ENCODE assay signal across 13 cellular contexts in the genomic region with DNA sequence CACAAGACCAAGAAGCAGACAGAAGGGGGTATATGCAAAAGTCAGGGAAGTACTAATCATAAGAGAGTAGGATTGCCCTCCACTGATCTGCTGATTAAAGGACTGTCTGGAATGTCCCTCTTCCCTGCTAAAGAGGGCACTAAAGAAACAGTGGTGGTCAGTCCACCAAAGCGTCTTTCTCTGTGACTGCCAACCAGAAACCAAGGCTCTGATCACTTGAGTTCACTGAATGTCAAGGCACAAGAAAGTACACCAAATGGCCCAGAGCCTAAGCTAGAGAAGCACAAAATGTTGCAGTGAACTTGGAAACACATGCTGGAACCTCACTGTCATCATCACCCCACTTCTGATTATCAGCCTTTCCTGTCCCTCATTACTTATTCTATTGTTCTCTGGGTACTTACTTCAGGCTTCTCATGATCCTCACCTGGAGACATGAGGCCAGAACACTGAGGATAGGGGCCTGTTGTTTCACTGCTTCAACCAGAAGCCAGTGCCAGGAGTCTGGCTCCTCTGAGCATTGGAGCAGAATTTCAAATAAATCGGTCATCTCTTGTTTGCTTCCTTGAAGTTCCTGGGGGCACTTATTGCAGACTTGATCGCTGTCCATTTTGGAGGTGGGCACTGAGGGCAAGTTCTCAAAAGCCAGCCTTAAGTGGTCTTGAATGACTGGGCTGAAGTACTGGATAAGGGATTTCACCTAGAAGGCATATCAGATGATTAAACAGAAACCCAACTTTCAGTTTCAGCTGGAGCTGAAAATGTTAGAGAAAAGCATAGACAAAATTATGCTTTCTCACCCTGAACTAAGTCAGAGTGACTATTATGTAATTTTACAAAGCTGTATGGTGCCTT. TPM values are rescaled to one million over a fixed set of nuclear protein-coding genes. Genes with fewer than 3 reads are reported as not detected.
DNase-seq lines count a peak whose midpoint lies in the region; ATAC-seq, FAIRE-seq and TF ChIP-seq lines count a peak whose summit lies in the region.
"Had no signal": no experiment of that assay in that cellular context is flagged by ENCODE, and none has a peak within 500 bp of the region (broad histone marks: within the 10 kb centered on the region; RNA-seq: fewer than 3 reads in every experiment).

No MANE protein-coding gene starts in this region.

- TF ChIP-seq POLR2A in K562 (conservative IDR thresholded peaks at IDR 0.05) = no peak

- intact Hi-C loops in K562 (cut with micrococcal nuclease) (no loop called here), Right ventricle myocardium superior (cut with DNase I) (loop anchor here (10.0 kb wide), 1 partner anchor 139 kb away; a partner anchor contains a TSS)

- H3K9me3 ChIP-seq in K562 (replicated peaks; ENCODE audit: control insufficient read depth, insufficient read depth, low read depth, low read length) = no peaks in the 10 kb centered on the region
- H3K9me3 ChIP-seq: SJSA1 had no signal

- H3K4me2 ChIP-seq in K562 (ENCODE audit: insufficient read depth, low read length) = no peak overlapping the region

- H3K36me3 ChIP-seq in K562 (ENCODE audit: control insufficient read depth, insufficient read depth, low read length) (peaks cover 78% of the 10 kb centered on the region; the same call in 2 of the 3 replicates), H7 (replicated peaks; ENCODE audit: control insufficient read depth, insufficient read depth, low read length) (peaks cover 13% of the 10 kb centered on the region)

- no peaks in the 10 kb centered on the region for H3K9me1 ChIP-seq in K562 (ENCODE audit: control insufficient read depth, insufficient read depth, low read length)

- H4K20me1 ChIP-seq in K562 (replicated peaks; ENCODE audit: control insufficient read depth, insufficient read depth, low read length) = peaks cover 3% of the 10 kb centered on the region; the same call in 1 of the 2 replicates

- BruUV-seq in K562 (replicated peaks; lab: Mats Ljungman, UMichigan) = no TSS peak

- TF ChIP-seq EP300 in K562 (IDR thresholded peaks at IDR 0.05; ENCODE audit: low read length) = no peak

- no peak overlapping the region; the same call in 2 of the 3 replicates for H3K27ac ChIP-seq in K562 (ENCODE audit: extremely low read depth, low read depth, low read length)
- H3K27ac ChIP-seq: SJSA1, WERI-Rb-1 had no signal

- H3K27ac Mint-ChIP-seq in IgD-negative memory B cell = peak overlapping the region; percentile 59 to 94 (median 72)
- no peak overlapping the region for H3K27ac Mint-ChIP-seq in stimulated activated naive CD8-positive, alpha-beta T cell treated with anti-CD3 and anti-CD28 coated beads, Interleukin-15, amount 100 ng/mL, for 72 hours

- FAIRE-seq in K562 (lab: Jason Lieb, UNC) = peak; percentile 23

- H3K4me1 Mint-ChIP-seq in activated T-cell treated with anti-CD3 and anti-CD28 coated beads, Interleukin-2, amount 50 U/mL, for 4 hours (ENCODE audit: low read depth) = peaks cover 33% of the 10 kb centered on the region
- H3K4me1 Mint-ChIP-seq in IgD-negative memory B cell = peaks cover 8 to 10% (median 10%) of the 10 kb centered on the region in 3 donors
- peaks cover 37% of the 10 kb centered on the region for H3K4me1 Mint-ChIP-seq in stimulated activated naive CD8-positive, alpha-beta T cell treated with anti-CD3 and anti-CD28 coated beads, Interleukin-15, amount 100 ng/mL, for 72 hours

- no peaks in the 10 kb centered on the region for H3K79me2 ChIP-seq in K562 (ENCODE audit: control insufficient read depth, insufficient read depth, low read length)

- no peaks in the 10 kb centered on the region for H3K9me3 Mint-ChIP-seq in activated T-cell treated with anti-CD3 and anti-CD28 coated beads, Interleukin-2, amount 50 U/mL, for 4 hours
- no peaks in the 10 kb centered on the region for H3K9me3 Mint-ChIP-seq in IgD-negative memory B cell
- no peaks in the 10 kb centered on the region for H3K9me3 Mint-ChIP-seq in stimulated activated naive CD8-positive, alpha-beta T cell treated with anti-CD3 and anti-CD28 coated beads, Interleukin-15, amount 100 ng/mL, for 72 hours

- CTCF ChIA-PET in K562 (lab: Yijun Ruan, JAX; ENCODE audit: low intra/inter-chr PET ratio) = no interaction called here

- H2AFZ ChIP-seq in K562 (ENCODE audit: low read depth, low read length) = no peak overlapping the region

- H3K9ac ChIP-seq in K562 (ENCODE audit: insufficient read depth in 1 of 2, low read depth in 2 of 2, low read length in 2 of 2) = no peak overlapping the region

- no peak overlapping the region for H3K4me3 Mint-ChIP-seq in activated T-cell treated with anti-CD3 and anti-CD28 coated beads, Interleukin-2, amount 50 U/mL, for 4 hours
- H3K4me3 Mint-ChIP-seq in IgD-negative memory B cell = peak overlapping the region in 1 of 4 donors; percentile 52
- no peak overlapping the region for H3K4me3 Mint-ChIP-seq in stimulated activated naive CD8-positive, alpha-beta T cell treated with anti-CD3 and anti-CD28 coated beads, Interleukin-15, amount 100 ng/mL, for 72 hours

- POLR2A ChIA-PET in K562 (lab: Yijun Ruan, JAX) = interaction anchor here (0.5 to 4.1 kb wide), 2 partner anchors 13 to 102 kb away, joined by 3 to 16 read pairs; no protein-coding TSS in a partner anchor

- peak; percentile 65 to 72 for ATAC-seq in activated T-cell treated with anti-CD3 and anti-CD28 coated beads, Interleukin-2, amount 50 U/mL, for 4 hours
- no peak for ATAC-seq in K562
- ATAC-seq in stimulated activated naive CD8-positive, alpha-beta T cell treated with anti-CD3 and anti-CD28 coated beads, Interleukin-15, amount 100 ng/mL, for 72 hours = peak; percentile 75
- no peak for ATAC-seq in Right ventricle myocardium superior (ENCODE audit: poor library complexity)

- in situ Hi-C loops in K562 (cut with MboI) = loop anchor here (10.0 kb wide), 1 partner anchor 329 kb away; no protein-coding TSS in a partner anchor

- H3K27me3 ChIP-seq in K562 (ENCODE audit: control insufficient read depth in 2 of 2, insufficient read depth in 2 of 2, low read length in 2 of 2) (no peaks in the 10 kb centered on the region), H7 (ENCODE audit: control insufficient read depth, insufficient read depth, low read length) (no peaks in the 10 kb centered on the region)
- H3K27me3 ChIP-seq: SJSA1 had no signal

- no peak for TF ChIP-seq RAD21 in K562 (CRISPR knock-in tag; conservative IDR thresholded peaks at IDR 0.05 in 1 of 2, IDR thresholded peaks at IDR 0.05 in 1 of 2)

- H3K4me3 ChIP-seq in K562 = no peak overlapping the region
- no peak overlapping the region for H3K4me3 ChIP-seq in H7 (ENCODE audit: insufficient read depth, low read depth, low read length)
- H3K4me3 ChIP-seq: SJSA1 had no signal

- H3K4me1 ChIP-seq in K562 (replicated peaks in 1 of 2; ENCODE audit: control insufficient read depth in 2 of 2, insufficient read depth in 2 of 2, low read length in 2 of 2) = peaks cover 0 to 13% of the 10 kb centered on the region in 2 experiments; a peak in 3 of 5 replicates
- H3K4me1 ChIP-seq: SJSA1 had no signal

- 97% methylated on average over 3 of the region's 3 CpGs for WGBS in K562 (ENCODE audit: insufficient coverage, low coverage, missing lambda C conversion rate)

- no peak for DNase-seq in activated T-cell treated with anti-CD3 and anti-CD28 coated beads, Interleukin-2, amount 50 U/mL, for 4 hours
- DNase-seq in activated T-cell treated with anti-CD3 and anti-CD28 coated beads for 4 hours (no peak), K562 (ENCODE audit: extremely low read depth in 1 of 4, low spot score in 3 of 4) (no peak), Right ventricle myocardium superior (no peak), H7 (no peak), EL (no peak)
- no peak for DNase-seq in stimulated activated naive CD8-positive, alpha-beta T cell treated with anti-CD3 and anti-CD28 coated beads, Interleukin-15, amount 100 ng/mL, for 72 hours
- DNase-seq: activated gamma-delta T cell treated with Interleukin-2 at 50 U/mL for 16 hours; DMS153; stimulated activated CD4-positive, alpha-beta T cell treated with anti-CD3 and anti-CD28 coated beads, Interleukin-12 subunit alpha, Interleukin-12 subunit beta, amount 100 ng/mL, for 4 hours; WERI-Rb-1 had no signal

- no peaks in the 10 kb centered on the region for H3K27me3 Mint-ChIP-seq in activated T-cell treated with anti-CD3 and anti-CD28 coated beads, Interleukin-2, amount 50 U/mL, for 4 hours (ENCODE audit: low read depth)
- no peaks in the 10 kb centered on the region for H3K27me3 Mint-ChIP-seq in IgD-negative memory B cell
- no peaks in the 10 kb centered on the region for H3K27me3 Mint-ChIP-seq in stimulated activated naive CD8-positive, alpha-beta T cell treated with anti-CD3 and anti-CD28 coated beads, Interleukin-15, amount 100 ng/mL, for 72 hours

- H3K36me3 Mint-ChIP-seq in activated T-cell treated with anti-CD3 and anti-CD28 coated beads, Interleukin-2, amount 50 U/mL, for 4 hours (ENCODE audit: insufficient read depth) = peaks cover 17% of the 10 kb centered on the region
- H3K36me3 Mint-ChIP-seq in IgD-negative memory B cell = peaks cover 2% of the 10 kb centered on the region

- no peak for TF ChIP-seq CTCF in K562 (IDR thresholded peaks at IDR 0.05 in 2 of 3, conservative IDR thresholded peaks at IDR 0.05 in 1 of 3; ENCODE audit: insufficient read depth in 2 of 3, low read depth in 1 of 3, low read length in 3 of 3)

TF ChIP-seq in K562, 482 proteins besides CTCF, POLR2A, EP300 and RAD21 (continues in another document):
- no peak for TF ChIP-seq ARID2 (IDR thresholded peaks at IDR 0.05)
- TF ChIP-seq ZNF699 (CRISPR knock-in tag; IDR thresholded peaks at IDR 0.05; ENCODE audit: insufficient replicate concordance) = no peak

RNA-seq across cellular contexts. Expression of a gene that starts 58.9 kb away (rescaled TPM):
- 100 to 1,000 TPM; 197 to 214 (median 201) TPM for total RNA-seq in activated T-cell treated with anti-CD3 and anti-CD28 coated beads, Interleukin-2, amount 50 U/mL, for 4 hours
- 15.4 TPM for polyA plus RNA-seq in IgD-negative memory B cell
- 59.3 and 164 TPM in 2 replicates for total RNA-seq in K562 (2011; cell fraction: chromatin; rRNA removed; ENCODE audit: low replicate concordance)
- total RNA-seq in K562 (2011; cell fraction: nucleolus; rRNA removed) = 30.7 and 36.6 TPM in 2 replicates
- 61.7 and 80.6 TPM in 2 replicates for total RNA-seq in K562 (2011; cell fraction: nucleoplasm; rRNA removed)
- total RNA-seq in K562 (2014; rRNA removed) = 80.7 and 85.0 TPM in 2 replicates
- 151 and 171 TPM in 2 replicates for total RNA-seq in K562 (2014; rRNA removed; fragmentation: Illumina TruSeq; extraction: Trizol)
- total RNA-seq in K562 (2015; rRNA removed; fragmentation: Illumina TruSeq; extraction: Trizol) = 146 and 164 TPM in 2 replicates
- total RNA-seq in K562 (2021) = 150 and 153 TPM in 2 replicates
- 152 and 217 TPM in 2 replicates for polyA plus RNA-seq in K562 (2011; rRNA removed)
- 38.7 and 77.9 TPM in 2 replicates for polyA plus RNA-seq in K562 (2011; cell fraction: cytosol; rRNA removed)
- 25.5 and 42.4 TPM in 2 replicates for polyA plus RNA-seq in K562 (2011; cell fraction: nucleus; rRNA removed)
- 150 and 152 TPM in 2 replicates for polyA plus RNA-seq in K562 (2012)
- 192 and 215 TPM in 2 replicates for polyA plus RNA-seq in K562 (2014; fragmentation: Illumina TruSeq; extraction: Trizol)
- 10 to 100 TPM; 44.2 to 48.4 TPM for polyA plus RNA-seq in K562 (2014; fragmentation: Nextera tagmentation; extraction: Ambion mirVana)
- polyA plus RNA-seq in K562 (2014; rRNA removed) = 111 and 150 TPM in 2 replicates
- polyA minus RNA-seq in K562 (2011; rRNA and poly(A)+ RNA removed) = 184 and 187 TPM in 2 replicates
- polyA minus RNA-seq in K562 (2011; cell fraction: cytosol; rRNA and poly(A)+ RNA removed) = 46.2 and 66.9 TPM in 2 replicates
- polyA minus RNA-seq in K562 (2011; cell fraction: nucleus; rRNA and poly(A)+ RNA removed) = 17.0 and 31.5 TPM in 2 replicates
- total RNA-seq in Right ventricle myocardium superior = 92.7 TPM
- total RNA-seq in H7 (2014; rRNA removed; shearing (Covaris generic)) = 32.7 and 34.3 TPM in 2 replicates

Comparison
In these comparisons a context has a peak if more than half of its experiments do, and no peak if none do; other contexts are left out.
1. ATAC-seq: peak in activated T-cell treated with anti-CD3 and anti-CD28 coated beads, Interleukin-2, amount 50 U/mL, for 4 hours (2 of 2) and stimulated activated naive CD8-positive, alpha-beta T cell treated with anti-CD3 and anti-CD28 coated beads, Interleukin-15, amount 100 ng/mL, for 72 hours (single experiment); none in K562 (single experiment) and Right ventricle myocardium superior (single experiment).
2. H3K27ac Mint-ChIP-seq: peak in IgD-negative memory B cell (3 of 3); none in stimulated activated naive CD8-positive, alpha-beta T cell treated with anti-CD3 and anti-CD28 coated beads, Interleukin-15, amount 100 ng/mL, for 72 hours (0 of 2).